17 cellular contexts compared by ENCODE assay signal in the genomic region with DNA sequence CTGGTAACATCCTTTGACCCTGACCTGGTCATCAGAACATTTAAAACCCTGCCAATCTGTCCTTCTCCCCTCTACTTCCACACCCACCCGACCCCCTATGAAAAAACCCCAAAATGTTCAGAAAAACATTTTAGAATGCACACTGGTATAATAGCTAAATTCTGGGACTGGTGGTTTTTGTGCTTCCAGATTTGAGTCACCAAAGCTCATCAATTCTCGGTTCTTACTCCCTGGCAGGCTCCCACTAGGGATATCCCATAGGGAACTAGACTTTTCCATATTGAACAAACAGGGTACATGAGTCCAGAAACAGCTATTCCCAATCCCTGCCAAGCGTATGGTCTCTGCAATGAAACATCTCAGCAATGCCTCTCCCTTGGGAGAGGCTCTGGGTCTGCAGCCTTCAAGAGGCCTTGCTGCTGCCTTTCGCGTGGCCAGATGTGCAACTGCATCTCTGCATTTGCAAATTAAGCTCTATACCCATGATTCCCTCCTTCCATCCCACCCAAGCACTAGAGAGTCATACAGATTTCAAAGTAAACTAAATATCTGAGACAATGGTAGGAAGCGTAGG.
DNase-seq lines count a peak whose midpoint lies in the region; ATAC-seq and TF ChIP-seq lines count a peak whose summit lies in the region.
"Had no signal": no experiment of that assay in that cellular context is flagged by ENCODE, and none has a peak within 500 bp of the region (broad histone marks: within the 10 kb centered on the region; RNA-seq: fewer than 3 reads in every experiment).

No MANE protein-coding gene starts in this region.

- no peaks in the 10 kb centered on the region for H3K36me3 Mint-ChIP-seq in glutamatergic neuron (ENCODE audit: unreplicated experiment)

- no peak overlapping the region for H3K27ac Mint-ChIP-seq in glutamatergic neuron (ENCODE audit: unreplicated experiment)
- H3K27ac Mint-ChIP-seq: effector memory CD8-positive, alpha-beta T cell had no signal

- no peaks in the 10 kb centered on the region for H3K9me3 Mint-ChIP-seq in glutamatergic neuron (ENCODE audit: unreplicated experiment)
- H3K9me3 Mint-ChIP-seq: brain; effector memory CD8-positive, alpha-beta T cell had no signal

- no peaks in the 10 kb centered on the region for H3K4me1 ChIP-seq in BE2C
- peaks cover 10 to 65% of the 10 kb centered on the region in 2 donors for H3K4me1 ChIP-seq in ascending aorta
- H3K4me1 ChIP-seq in heart left ventricle, result peaks cover 3 to 87% (median 61%) of the 10 kb centered on the region in 12 donors
- H3K4me1 ChIP-seq: Caco-2 had no signal

- WGBS in heart left ventricle, 4 donors, result 59 to 79% (median 72%) methylated on average over 5 to 6 of the region's 6 CpGs

- DNase-seq in BE2C (peak; percentile 15), ascending aorta (ENCODE audit: low spot score in 2 of 2) (peak in 1 of 2 donors; percentile 77), heart left ventricle (peak in 4 of 5 donors; percentile 41 to 75 (median 48)), sciatic nerve (ENCODE audit: low spot score) (no peak), caudate nucleus (lab: John Stamatoyannopoulos, UW) (no peak), occipital lobe (lab: John Stamatoyannopoulos, UW) (no peak), glutamatergic neuron (no peak)
- DNase-seq: ACHN; activated gamma-delta T cell treated with Interleukin-2 at 50 U/mL for 16 hours; Caco-2; effector memory CD8-positive, alpha-beta T cell; NCI-H2029; NCI-H524 treated with DMSO at 0.1 percent for 48 hours; WERI-Rb-1 had no signal

- no peak overlapping the region for H3K4me3 Mint-ChIP-seq in glutamatergic neuron (ENCODE audit: unreplicated experiment)
- H3K4me3 Mint-ChIP-seq: brain; effector memory CD8-positive, alpha-beta T cell had no signal

- TF ChIP-seq CTCF in BE2C (IDR thresholded peaks at IDR 0.05; ENCODE audit: low read depth, low read length), result no peak
- peak in 1 of 3 experiments; percentile 11 for TF ChIP-seq CTCF in ascending aorta (IDR thresholded peaks at IDR 0.05)
- no peak for TF ChIP-seq CTCF in heart left ventricle (IDR thresholded peaks at IDR 0.05)
- TF ChIP-seq CTCF in glutamatergic neuron (IDR thresholded peaks at IDR 0.05; ENCODE audit: partially characterized antibody, unreplicated experiment), result no peak

- H3K9me3 ChIP-seq in BE2C (no peaks in the 10 kb centered on the region), ascending aorta (no peaks in the 10 kb centered on the region), heart left ventricle (no peaks in the 10 kb centered on the region)
- H3K9me3 ChIP-seq: Caco-2 had no signal

- no peak overlapping the region for H3K4me3 ChIP-seq in BE2C (ENCODE audit: low read depth, low read length)
- no peak overlapping the region for H3K4me3 ChIP-seq in ascending aorta
- H3K4me3 ChIP-seq in heart left ventricle, result no peak overlapping the region

- no peak for TF ChIP-seq POLR2A in heart left ventricle (IDR thresholded peaks at IDR 0.05)

- H3K4me1 Mint-ChIP-seq in glutamatergic neuron (ENCODE audit: low read depth, unreplicated experiment), result peaks cover 42% of the 10 kb centered on the region

- H3K27ac ChIP-seq in ascending aorta (peak overlapping the region; percentile 29 to 73), heart left ventricle (peak overlapping the region in 11 of 12 donors; percentile 9 to 84 (median 57)), caudate nucleus (ENCODE audit: low read depth, low read length) (no peak overlapping the region)
- H3K27ac ChIP-seq: WERI-Rb-1 had no signal

- H3K36me3 ChIP-seq in BE2C, result no peaks in the 10 kb centered on the region
- H3K36me3 ChIP-seq in ascending aorta, result peaks cover 0 to 4% of the 10 kb centered on the region in 2 donors
- H3K36me3 ChIP-seq in heart left ventricle, result peaks cover 0 to 44% (median 4%) of the 10 kb centered on the region in 9 donors

- H3K27me3 ChIP-seq in BE2C (no peaks in the 10 kb centered on the region), ascending aorta (no peaks in the 10 kb centered on the region), heart left ventricle (no peaks in the 10 kb centered on the region)

- H3K27me3 Mint-ChIP-seq in glutamatergic neuron (ENCODE audit: unreplicated experiment), result peaks cover 2% of the 10 kb centered on the region
- H3K27me3 Mint-ChIP-seq: brain; effector memory CD8-positive, alpha-beta T cell had no signal

- ATAC-seq in heart left ventricle (peak in 1 of 4 donors; percentile 30), sciatic nerve (peak; percentile 4), GM19455 (IDR thresholded peaks at IDR 0.05; ENCODE audit: unreplicated experiment) (no peak)
- ATAC-seq: effector memory CD8-positive, alpha-beta T cell; Panc1 had no signal

- intact Hi-C loops in ascending aorta (cut with DNase I) (loop anchor here (2.0 to 5.0 kb wide), 2 partner anchors 23 to 129 kb away; no protein-coding TSS in a partner anchor), heart left ventricle (cut with DNase I) (loop anchor here in 5 of 10 donors (2.0 to 10.0 kb wide), 5 partner anchors 57 to 143 kb away; no protein-coding TSS in a partner anchor), sciatic nerve (cut with DNase I) (no loop called here)

Comparison
In these comparisons a context has a peak if more than half of its experiments do, and no peak if none do; other contexts are left out.
1. DNase-seq: peak in BE2C (single experiment) and heart left ventricle (4 of 5); none in sciatic nerve (single experiment), caudate nucleus (0 of 61), occipital lobe (single experiment) and glutamatergic neuron (single experiment).